Comparison of ENCODE assay signal across 29 cellular contexts in the genomic region with DNA sequence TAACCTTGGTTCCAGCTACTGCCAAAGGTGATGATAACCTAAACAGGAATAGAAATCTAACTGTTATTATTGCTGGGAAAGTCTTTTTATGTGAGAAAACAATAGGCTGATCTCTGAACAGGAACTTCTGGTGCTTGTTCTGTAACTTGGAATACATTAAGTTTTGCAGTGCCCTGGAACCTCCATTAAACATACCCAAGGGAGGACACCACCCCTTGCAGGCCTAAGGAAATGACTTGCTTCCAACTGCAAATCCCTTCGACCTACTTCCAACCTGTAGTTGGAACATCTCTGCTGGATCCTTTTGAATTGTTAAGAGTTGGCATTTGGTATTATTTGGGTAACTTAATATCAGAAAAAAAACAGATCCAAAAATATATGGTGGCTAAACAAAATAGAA.
"Had no signal": no experiment of that assay in that cellular context is flagged by ENCODE, and none has a peak within 500 bp of the region (broad histone marks: within the 10 kb centered on the region; RNA-seq: fewer than 3 reads in every experiment).

No MANE protein-coding gene starts in this region.

- H3K27ac ChIP-seq: neutrophil, ovary, parathyroid adenoma, psoas muscle, right lobe of liver, sigmoid colon, stomach, thoracic aorta, thyroid gland, tibial nerve, upper lobe of left lung, vagina had no signal

- H3K9me3 ChIP-seq: neutrophil, ovary, psoas muscle, right lobe of liver, sigmoid colon, stomach, thoracic aorta, thyroid gland, tibial nerve, upper lobe of left lung, vagina had no signal

- H3K27ac Mint-ChIP-seq: natural killer cell treated with Interleukin-12 subunit alpha and Interleukin-12 subunit beta and Interleukin-15 and Interleukin-18, amount 100 ng/mL, for 72 hours; nephron progenitor cell; progenitor cell of endocrine pancreas; stimulated activated effector memory CD8-positive, alpha-beta T cell treated with anti-CD3 and anti-CD28 coated beads, Interleukin-12 subunit alpha, Interleukin-12 subunit beta, amount 100 ng/mL, for 72 hours; stimulated activated naive B cell treated with anti-CD40 and anti-IgM and Interleukin-4, amounts not matched to agents 10 μg/mL and 1 μg/mL and 100 μg/mL, for 72 hours; stimulated activated naive CD8-positive, alpha-beta T cell treated with anti-CD3 and anti-CD28 coated beads, Interleukin-15, Interleukin-2, amounts not matched to agents 100 ng/mL and 50 ng/mL, for 24 hours had no signal

- H3K27me3 ChIP-seq: neutrophil, ovary, right lobe of liver, sigmoid colon, stomach, thyroid gland, tibial nerve, upper lobe of left lung, vagina had no signal

- DNase-seq: nephron progenitor cell; nucleus accumbens; ovary; posterior cingulate gyrus; psoas muscle; right cardiac atrium; right lobe of liver; sigmoid colon; small intestine; stimulated activated CD4-positive, alpha-beta T cell treated with anti-CD3 and anti-CD28 coated beads, Interleukin-15, amount 100 ng/mL, for 24 hours; stimulated activated CD4-positive, alpha-beta T cell treated with anti-CD3 and anti-CD28 coated beads, Interleukin-2, amount 100 ng/mL, for 24 hours; stimulated activated CD4-positive, alpha-beta T cell treated with anti-CD3 and anti-CD28 coated beads, Interleukin-2, amount 100 ng/mL, for 48 hours; stimulated activated CD4-positive, alpha-beta T cell treated with anti-CD3 and anti-CD28 coated beads, Interleukin-4, amount 100 ng/mL, for 24 hours; stimulated activated naive B cell treated with anti-CD40 and anti-IgM and Interleukin-4, amounts not matched to agents 10 μg/mL and 1 μg/mL and 100 μg/mL, for 72 hours; stimulated activated naive CD4-positive, alpha-beta T cell treated with Interleukin-2 at 50 U/mL for 16 hours; stomach; thyroid gland; trophoblast cell; upper lobe of left lung had no signal

- H3K4me1 Mint-ChIP-seq: neural crest cell; stimulated activated effector memory CD8-positive, alpha-beta T cell treated with anti-CD3 and anti-CD28 coated beads, Interleukin-12 subunit alpha, Interleukin-12 subunit beta, amount 100 ng/mL, for 72 hours; stimulated activated naive B cell treated with anti-CD40 and anti-IgM and Interleukin-4, amounts not matched to agents 10 μg/mL and 1 μg/mL and 100 μg/mL, for 72 hours had no signal

- H3K4me3 Mint-ChIP-seq: natural killer cell treated with Interleukin-12 subunit alpha and Interleukin-12 subunit beta and Interleukin-15 and Interleukin-18, amount 100 ng/mL, for 72 hours; nephron progenitor cell; neural crest cell; stimulated activated effector memory CD8-positive, alpha-beta T cell treated with anti-CD3 and anti-CD28 coated beads, Interleukin-12 subunit alpha, Interleukin-12 subunit beta, amount 100 ng/mL, for 72 hours; stimulated activated naive B cell treated with anti-CD40 and anti-IgM and Interleukin-4, amounts not matched to agents 10 μg/mL and 1 μg/mL and 100 μg/mL, for 72 hours; stimulated activated naive CD8-positive, alpha-beta T cell treated with anti-CD3 and anti-CD28 coated beads, Interleukin-15, Interleukin-2, amounts not matched to agents 100 ng/mL and 50 ng/mL, for 24 hours had no signal

- H3K4me1 ChIP-seq: parathyroid adenoma, psoas muscle, right lobe of liver, sigmoid colon, stomach, thyroid gland, tibial nerve, upper lobe of left lung, vagina had no signal

- H3K4me3 ChIP-seq: ovary, psoas muscle, right lobe of liver, sigmoid colon, stomach, thoracic aorta, thyroid gland, tibial nerve, upper lobe of left lung, vagina had no signal

- H3K9ac ChIP-seq: parathyroid adenoma had no signal

- H3K36me3 ChIP-seq: neutrophil, ovary, right lobe of liver, sigmoid colon, stomach, thoracic aorta, thyroid gland, tibial nerve, upper lobe of left lung, vagina had no signal

- H3K36me3 Mint-ChIP-seq: natural killer cell treated with Interleukin-12 subunit alpha and Interleukin-12 subunit beta and Interleukin-15 and Interleukin-18, amount 100 ng/mL, for 72 hours; stimulated activated effector memory CD8-positive, alpha-beta T cell treated with anti-CD3 and anti-CD28 coated beads, Interleukin-12 subunit alpha, Interleukin-12 subunit beta, amount 100 ng/mL, for 72 hours; stimulated activated naive B cell treated with anti-CD40 and anti-IgM and Interleukin-4, amounts not matched to agents 10 μg/mL and 1 μg/mL and 100 μg/mL, for 72 hours had no signal

- ATAC-seq: natural killer cell treated with Interleukin-12 subunit alpha and Interleukin-12 subunit beta and Interleukin-15 and Interleukin-18, amount 100 ng/mL, for 72 hours; psoas muscle; right cardiac atrium; right lobe of liver; stimulated activated effector memory CD8-positive, alpha-beta T cell treated with anti-CD3 and anti-CD28 coated beads, Interleukin-12 subunit alpha, Interleukin-12 subunit beta, amount 100 ng/mL, for 72 hours; stimulated activated naive B cell treated with anti-CD40 and anti-IgM and Interleukin-4, amounts not matched to agents 10 μg/mL and 1 μg/mL and 100 μg/mL, for 72 hours had no signal

- H3K27me3 Mint-ChIP-seq: natural killer cell treated with Interleukin-12 subunit alpha and Interleukin-12 subunit beta and Interleukin-15 and Interleukin-18, amount 100 ng/mL, for 72 hours; progenitor cell of endocrine pancreas; stimulated activated naive B cell treated with anti-CD40 and anti-IgM and Interleukin-4, amounts not matched to agents 10 μg/mL and 1 μg/mL and 100 μg/mL, for 72 hours; stimulated activated naive CD8-positive, alpha-beta T cell treated with anti-CD3 and anti-CD28 coated beads, Interleukin-15, Interleukin-2, amounts not matched to agents 100 ng/mL and 50 ng/mL, for 24 hours had no signal

- H3K9me3 Mint-ChIP-seq: stimulated activated naive B cell treated with anti-CD40 and anti-IgM and Interleukin-4, amounts not matched to agents 10 μg/mL and 1 μg/mL and 100 μg/mL, for 72 hours had no signal
